ENCODE assay signal across 8 cellular contexts in genomic region chr11:130102457-130103249, GRCh38. TPM values are rescaled to one million over a fixed set of nuclear protein-coding genes. Genes with fewer than 3 reads are reported as not detected.
DNase-seq lines count a peak whose midpoint lies in the region; ATAC-seq and TF ChIP-seq lines count a peak whose summit lies in the region.
"Had no signal": no experiment of that assay in that cellular context is flagged by ENCODE, and none has a peak within 500 bp of the region (broad histone marks: within the 10 kb centered on the region; RNA-seq: fewer than 3 reads in every experiment).

No MANE protein-coding gene starts in this region.

- no peak for TF ChIP-seq EP300 in SK-N-SH (IDR thresholded peaks at IDR 0.05; ENCODE audit: borderline replicate concordance in 1 of 2, low read depth in 1 of 2, low read length in 1 of 2)

- no peak for ATAC-seq in GM18498 (IDR thresholded peaks at IDR 0.05; ENCODE audit: unreplicated experiment)

- H3F3A ChIP-seq in SK-N-SH (replicated peaks; ENCODE audit: insufficient read depth), result peaks cover 33% of the 10 kb centered on the region

- CTCF ChIA-PET in SK-N-SH (lab: Yijun Ruan, JAX), result interaction anchor here (1.6 kb wide), 1 partner anchor 30 kb away, joined by 6 read pairs; no protein-coding TSS in a partner anchor

- no peaks in the 10 kb centered on the region for H3K9me2 ChIP-seq in SK-N-SH

- 85% methylated on average over 1 of the region's 2 CpGs for WGBS in SK-N-SH (ENCODE audit: low lambda C conversion rate)

- peaks cover 43% of the 10 kb centered on the region for H3K36me3 Mint-ChIP-seq in HFFc6 (ENCODE audit: low read depth)
- H3K36me3 Mint-ChIP-seq in T-helper 2 cell treated with Interferon-gamma antibody and Interleukin-4, amounts not matched to agents 5 μg/mL and 100 μg/mL, for 36 hours (ENCODE audit: low read depth), result no peaks in the 10 kb centered on the region

- peaks cover 39% of the 10 kb centered on the region for H3K4me1 Mint-ChIP-seq in HFFc6 (ENCODE audit: low read depth)
- H3K4me1 Mint-ChIP-seq in T-helper 2 cell treated with Interferon-gamma antibody and Interleukin-4, amounts not matched to agents 5 μg/mL and 100 μg/mL, for 36 hours (ENCODE audit: low read depth), result no peaks in the 10 kb centered on the region

- no peak overlapping the region for H3K9ac ChIP-seq in SK-N-SH
- H3K9ac ChIP-seq in skeletal muscle satellite cell (ENCODE audit: low read depth, low read length), result no peak overlapping the region

- H3K27ac Mint-ChIP-seq in HFFc6, result no peak overlapping the region; the same call in 1 of the 2 replicates
- H3K27ac Mint-ChIP-seq in T-helper 2 cell treated with Interferon-gamma antibody and Interleukin-4, amounts not matched to agents 5 μg/mL and 100 μg/mL, for 36 hours, result no peak overlapping the region

- no peak overlapping the region for H2AFZ ChIP-seq in SK-N-SH (ENCODE audit: low read depth)

- peak overlapping the region; percentile 40 to 64 for H3K27ac ChIP-seq in SK-N-SH (ENCODE audit: low read depth in 2 of 2, low read length in 1 of 2)

- H3K79me2 ChIP-seq in SK-N-SH (ENCODE audit: insufficient read depth), result peaks cover 93% of the 10 kb centered on the region

- peak overlapping the region; percentile 6; the same call in 1 of the 2 replicates for H3K4me3 Mint-ChIP-seq in HFFc6
- H3K4me3 Mint-ChIP-seq in T-helper 2 cell treated with Interferon-gamma antibody and Interleukin-4, amounts not matched to agents 5 μg/mL and 100 μg/mL, for 36 hours, result no peak overlapping the region

- POLR2A ChIA-PET in SK-N-SH (lab: Yijun Ruan, JAX), result no interaction called here

- no peak overlapping the region for H3K4me3 ChIP-seq in SK-N-SH (ENCODE audit: low read depth in 2 of 2, low read length in 1 of 2)
- no peak overlapping the region for H3K4me3 ChIP-seq in fibroblast of the aortic adventitia (ENCODE audit: low read depth, low read length)
- peak overlapping the region; percentile 26 for H3K4me3 ChIP-seq in skeletal muscle satellite cell (ENCODE audit: low read length)

- H3K9me3 Mint-ChIP-seq in HFFc6, result peaks cover 8% of the 10 kb centered on the region; the same call in 1 of the 2 replicates
- no peaks in the 10 kb centered on the region for H3K9me3 Mint-ChIP-seq in T-helper 2 cell treated with Interferon-gamma antibody and Interleukin-4, amounts not matched to agents 5 μg/mL and 100 μg/mL, for 36 hours

- DNase-seq in HFFc6 (no peak), SK-N-SH (no peak), fibroblast of the aortic adventitia (ENCODE audit: low read depth) (peak; percentile 51), GDM1 (lab: John Stamatoyannopoulos, UW) (no peak)
- DNase-seq in T-helper 2 cell treated with Interferon-gamma antibody and Interleukin-4, amounts not matched to agents 5 μg/mL and 100 μg/mL, for 36 hours (ENCODE audit: low spot score), result no peak

- no peaks in the 10 kb centered on the region for H3K36me3 ChIP-seq in SK-N-SH (replicated peaks in 1 of 2; ENCODE audit: control insufficient read depth in 1 of 2, insufficient read depth in 2 of 2, low read length in 1 of 2)
- H3K36me3 ChIP-seq in skeletal muscle satellite cell (ENCODE audit: insufficient read depth, low read length), result no peaks in the 10 kb centered on the region

- H3K9me3 ChIP-seq in SK-N-SH, result no peaks in the 10 kb centered on the region
- H3K9me3 ChIP-seq in skeletal muscle satellite cell (replicated peaks; ENCODE audit: low read length), result no peaks in the 10 kb centered on the region

- TF ChIP-seq RAD21 in SK-N-SH (IDR thresholded peaks at IDR 0.05; ENCODE audit: low read length), result no peak

- H3K27me3 Mint-ChIP-seq in HFFc6 (ENCODE audit: insufficient read depth), result peaks cover 19% of the 10 kb centered on the region
- H3K27me3 Mint-ChIP-seq in T-helper 2 cell treated with Interferon-gamma antibody and Interleukin-4, amounts not matched to agents 5 μg/mL and 100 μg/mL, for 36 hours (ENCODE audit: low read depth), result no peaks in the 10 kb centered on the region

- TF ChIP-seq CTCF in HFFc6 (IDR thresholded peaks at IDR 0.05), result no peak
- TF ChIP-seq CTCF in SK-N-SH (IDR thresholded peaks at IDR 0.05), result no peak
- no peak for TF ChIP-seq CTCF in fibroblast of the aortic adventitia (IDR thresholded peaks at IDR 0.05; ENCODE audit: insufficient read depth, low read length)

- H3K4me1 ChIP-seq in SK-N-SH (ENCODE audit: control insufficient read depth in 1 of 2, insufficient read depth in 2 of 2, low read depth in 1 of 2, low read length in 1 of 2) (peaks cover 34 to 36% of the 10 kb centered on the region in 2 experiments), skeletal muscle satellite cell (ENCODE audit: control insufficient read depth, insufficient read depth, low read length) (peaks cover 30% of the 10 kb centered on the region)

- H3K4me2 ChIP-seq in SK-N-SH (peak overlapping the region; percentile 35), skeletal muscle satellite cell (ENCODE audit: low read length) (peak overlapping the region; percentile 72)

- no peaks in the 10 kb centered on the region for H3K27me3 ChIP-seq in SK-N-SH (ENCODE audit: insufficient read depth)
- peaks cover 13% of the 10 kb centered on the region for H3K27me3 ChIP-seq in skeletal muscle satellite cell (ENCODE audit: control insufficient read depth, insufficient read depth, low read length)

- H4K20me1 ChIP-seq in SK-N-SH (ENCODE audit: insufficient read depth), result peaks cover 98% of the 10 kb centered on the region

TF ChIP-seq in SK-N-SH, 30 proteins besides CTCF, POLR2A, EP300 and RAD21:
- TF ChIP-seq TAF1 (IDR thresholded peaks at IDR 0.05; ENCODE audit: borderline replicate concordance, low read depth, low read length) (no peak), USF1 (IDR thresholded peaks at IDR 0.05; ENCODE audit: borderline replicate concordance, low read depth) (0 out of 2 replicates have a peak, but pooled peaks have one; percentile 2)

RNA-seq across cellular contexts. Expression of gene APLP2, which starts 33.0 kb away (rescaled TPM):
- 100 to 1,000 TPM; 333 to 490 (median 458) TPM for total RNA-seq in HFFc6 (2021; fragmentation: NEBNext Ultra II Directional; extraction: Animal tissue kit (Norgen Biotek cat#: 25700))
- polyA plus RNA-seq in SK-N-SH (2012; rRNA removed), result 408 and 424 TPM in 2 replicates
- polyA plus RNA-seq in SK-N-SH (2012; cell fraction: cytosol; rRNA removed), result 487 and 491 TPM in 2 replicates
- polyA plus RNA-seq in SK-N-SH (2012; cell fraction: nucleus; rRNA removed), result 445 and 542 TPM in 2 replicates
- total RNA-seq in fibroblast of the aortic adventitia (ENCODE audit: low replicate concordance), result 724 and 1,292 TPM in 2 replicates
- 231 and 283 TPM in 2 replicates for total RNA-seq in skeletal muscle satellite cell (2012; rRNA removed)

RNA-seq across cellular contexts. Expression of gene ST14, which starts 56.9 kb away (rescaled TPM):
- total RNA-seq in HFFc6 (2021; fragmentation: NEBNext Ultra II Directional; extraction: Animal tissue kit (Norgen Biotek cat#: 25700)), result not detected
- polyA plus RNA-seq in SK-N-SH (2012; rRNA removed), result not detected in 2 replicates
- 0.01 TPM in 1 of 2 replicates, not detected in the other for polyA plus RNA-seq in SK-N-SH (2012; cell fraction: cytosol; rRNA removed)
- polyA plus RNA-seq in SK-N-SH (2012; cell fraction: nucleus; rRNA removed), result not detected in 2 replicates
- 0.09 TPM in 1 of 2 replicates, not detected in the other for total RNA-seq in fibroblast of the aortic adventitia (ENCODE audit: low replicate concordance)
- total RNA-seq in skeletal muscle satellite cell (2012; rRNA removed), result not detected in 2 replicates
- total RNA-seq: T-helper 2 cell treated with Interferon-gamma antibody and Interleukin-4, amounts not matched to agents 100 ng/mL and 5 ng/mL, for 36 hours had no signal
